ENCODE assay signal across 14 cellular contexts in the genomic region with DNA sequence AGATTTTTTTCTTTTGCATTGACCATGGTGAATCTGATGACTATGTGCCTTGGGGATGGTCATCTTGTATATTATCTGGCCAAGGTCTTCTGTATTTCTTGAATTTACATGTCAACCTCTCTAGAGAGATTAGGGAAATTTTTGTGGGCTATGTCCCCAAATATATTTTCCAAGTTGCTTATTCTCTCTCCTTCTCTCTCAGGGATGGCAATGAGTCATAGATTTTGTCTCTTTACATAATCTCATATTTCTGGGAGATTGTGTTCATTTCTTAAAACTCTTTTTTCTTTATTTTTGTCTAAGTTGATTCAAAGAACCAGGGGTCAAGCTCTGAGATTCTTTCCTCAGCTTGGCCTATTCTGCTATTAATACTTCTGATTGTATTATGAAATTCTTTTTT. TPM values are rescaled to one million over a fixed set of nuclear protein-coding genes. Genes with fewer than 3 reads are reported as not detected.
"Had no signal": no experiment of that assay in that cellular context is flagged by ENCODE, and none has a peak within 500 bp of the region (broad histone marks: within the 10 kb centered on the region; RNA-seq: fewer than 3 reads in every experiment).

No MANE protein-coding gene starts in this region.

- H3K27me3 ChIP-seq: ascending aorta, cardiac muscle cell, Peyer's patch, SJSA1 had no signal

- H3K4me1 ChIP-seq: Peyer's patch, SJSA1 had no signal

- H3K9me3 ChIP-seq: ascending aorta, Peyer's patch, SJSA1 had no signal

- H3K4me3 ChIP-seq: ascending aorta, cardiac muscle cell, Peyer's patch, SJSA1 had no signal

- H3K27ac ChIP-seq: cardiac muscle cell, KMS-11, Peyer's patch, SJSA1 had no signal

- H3K4me2 ChIP-seq: KMS-11 had no signal

- H3K9ac ChIP-seq: KMS-11 had no signal

- DNase-seq: activated gamma-delta T cell had no signal

- H3K36me3 ChIP-seq: ascending aorta, cardiac muscle cell, Peyer's patch, SJSA1, WERI-Rb-1 had no signal

RNA-seq across cellular contexts. Expression of a gene that starts 9.9 kb away (rescaled TPM):
- total RNA-seq: activated CD8-positive, alpha-beta memory T cell treated with anti-CD3 and anti-CD28 coated beads for 36 hours; activated CD8-positive, alpha-beta T cell treated with anti-CD3 and anti-CD28 coated beads for 36 hours; activated naive CD8-positive, alpha-beta T cell treated with anti-CD3 and anti-CD28 coated beads, Interleukin-2, amount 10 ng/mL, durations not matched to agents 7 days and 5 days; activated T-helper 2 cell treated with anti-CD3 and anti-CD28 coated beads, Interferon-gamma antibody, Interleukin-2, Interleukin-4, amounts not matched to agents 10 μg/mL and 5 μg/mL and 100 μg/mL, durations not matched to agents 14 hours and 24 hours and 36 hours; cardiac muscle cell; chondrocyte; LHCN-M2; M059J; Peyer's patch; SJSA1 had no signal
- polyA plus RNA-seq: cardiac muscle cell had no signal

RNA-seq across cellular contexts. Expression of a gene that starts 31.6 kb away (rescaled TPM):
- total RNA-seq: activated CD8-positive, alpha-beta memory T cell treated with anti-CD3 and anti-CD28 coated beads for 36 hours; activated CD8-positive, alpha-beta T cell treated with anti-CD3 and anti-CD28 coated beads for 36 hours; activated naive CD8-positive, alpha-beta T cell treated with anti-CD3 and anti-CD28 coated beads, Interleukin-2, amount 10 ng/mL, durations not matched to agents 7 days and 5 days; activated T-helper 2 cell treated with anti-CD3 and anti-CD28 coated beads, Interferon-gamma antibody, Interleukin-2, Interleukin-4, amounts not matched to agents 10 μg/mL and 5 μg/mL and 100 μg/mL, durations not matched to agents 14 hours and 24 hours and 36 hours; cardiac muscle cell; LHCN-M2; M059J; Peyer's patch; SJSA1 had no signal
- polyA plus RNA-seq: cardiac muscle cell had no signal
